18 cellular contexts compared by ENCODE assay signal in genomic region chr3:57840445-57840844, GRCh38.
DNase-seq lines count a peak whose midpoint lies in the region; ATAC-seq and TF ChIP-seq lines count a peak whose summit lies in the region.
"Had no signal": no experiment of that assay in that cellular context is flagged by ENCODE, and none has a peak within 500 bp of the region (broad histone marks: within the 10 kb centered on the region; RNA-seq: fewer than 3 reads in every experiment).

No MANE protein-coding gene starts in this region.

- H3K9me3 Mint-ChIP-seq in immature natural killer cell = no peaks in the 10 kb centered on the region
- H3K9me3 Mint-ChIP-seq: activated naive CD4-positive, alpha-beta T cell treated with anti-CD3 and anti-CD28 coated beads for 36 hours; CD4-positive, alpha-beta T cell; HFFc6; neural crest cell had no signal

- H3K27ac Mint-ChIP-seq in immature natural killer cell = peak overlapping the region; percentile 3 to 33 (median 9)
- H3K27ac Mint-ChIP-seq: activated naive CD4-positive, alpha-beta T cell treated with anti-CD3 and anti-CD28 coated beads for 36 hours; CD4-positive, alpha-beta T cell; HFFc6 had no signal

- peaks cover 0 to 2% (median 0%) of the 10 kb centered on the region in 3 donors for H3K27me3 Mint-ChIP-seq in immature natural killer cell (ENCODE audit: low read depth in 3 of 3)
- H3K27me3 Mint-ChIP-seq: CD4-positive, alpha-beta T cell had no signal

- ATAC-seq in HG02973 (IDR thresholded peaks at IDR 0.05; ENCODE audit: unreplicated experiment) (no peak), GM21367 (IDR thresholded peaks at IDR 0.05; ENCODE audit: unreplicated experiment) (no peak)

- H3K4me1 Mint-ChIP-seq in immature natural killer cell = peaks cover 19 to 43% of the 10 kb centered on the region in 2 donors
- H3K4me1 Mint-ChIP-seq: neural crest cell had no signal

- H3K4me3 Mint-ChIP-seq in immature natural killer cell = no peak overlapping the region
- H3K4me3 Mint-ChIP-seq: activated naive CD4-positive, alpha-beta T cell treated with anti-CD3 and anti-CD28 coated beads for 36 hours; CD4-positive, alpha-beta T cell; HFFc6; neural crest cell had no signal

- no peaks in the 10 kb centered on the region for H3K36me3 Mint-ChIP-seq in immature natural killer cell

- no peak overlapping the region for H3K4me3 ChIP-seq in GM12864 (ENCODE audit: low read depth, low read length)
- H3K4me3 ChIP-seq: vagina had no signal

- peak; percentile 32 for DNase-seq in SKM-1 (lab: John Stamatoyannopoulos, UW; ENCODE audit: unreplicated experiment)
- no peak for DNase-seq in SKM-1 treated with dmso at 0.1 percent for 144 hours (lab: John Stamatoyannopoulos, UW; ENCODE audit: unreplicated experiment)
- DNase-seq in GM12864 (ENCODE audit: low read depth) = peak; percentile 3
- DNase-seq in MV-4-11 (lab: John Stamatoyannopoulos, UW) = peak; percentile 46
- no peak for DNase-seq in immature natural killer cell
- DNase-seq in cortex of kidney (lab: John Stamatoyannopoulos, UW) = no peak
- DNase-seq: activated CD8-positive, alpha-beta memory T cell treated with anti-CD3 and anti-CD28 coated beads, Interleukin-2, amount 50 U/mL, for 4 hours; activated naive CD4-positive, alpha-beta T cell treated with anti-CD3 and anti-CD28 coated beads for 36 hours; brain microvascular endothelial cell; CD4-positive, alpha-beta T cell; head of caudate nucleus; HFFc6; NCI-H1092; NCI-H82 had no signal

- no peak for TF ChIP-seq CTCF in GM12864 (IDR thresholded peaks at IDR 0.05; ENCODE audit: low read depth, low read length, missing control alignments)

Comparison
In these comparisons a context has a peak if more than half of its experiments do, and no peak if none do; other contexts are left out.
1. DNase-seq: peak in SKM-1 (single experiment), GM12864 (single experiment) and MV-4-11 (single experiment); none in SKM-1 treated with dmso at 0.1 percent for 144 hours (single experiment), immature natural killer cell (0 of 3) and cortex of kidney (single experiment).